In genomic region chr4:99594818-99595217, GRCh38 we compare ENCODE assay signal across 31 cellular contexts. TPM values are rescaled to one million over a fixed set of nuclear protein-coding genes. Genes with fewer than 3 reads are reported as not detected.
"Had no signal": no experiment of that assay in that cellular context is flagged by ENCODE, and none has a peak within 500 bp of the region (broad histone marks: within the 10 kb centered on the region; RNA-seq: fewer than 3 reads in every experiment).

No MANE protein-coding gene starts in this region.

- H3K4me1 Mint-ChIP-seq: immature natural killer cell; naive thymus-derived CD8-positive, alpha-beta T cell; nephron progenitor cell; stimulated activated effector memory CD8-positive, alpha-beta T cell treated with anti-CD3 and anti-CD28 coated beads, Interleukin-12 subunit alpha, Interleukin-12 subunit beta, amount 100 ng/mL, for 72 hours had no signal

- H3K4me3 Mint-ChIP-seq: dendritic cell treated with granulocyte-macrophage colony-stimulating factor and Interleukin-4, amounts not matched to agents 40 ng/mL and 50 ng/mL, for 4 days; immature natural killer cell; naive thymus-derived CD8-positive, alpha-beta T cell; nephron progenitor cell; stimulated activated effector memory CD8-positive, alpha-beta T cell treated with anti-CD3 and anti-CD28 coated beads, Interleukin-12 subunit alpha, Interleukin-12 subunit beta, amount 100 ng/mL, for 72 hours; type B pancreatic cell had no signal

- H3K27me3 Mint-ChIP-seq: dendritic cell treated with granulocyte-macrophage colony-stimulating factor and Interleukin-4, amounts not matched to agents 40 ng/mL and 50 ng/mL, for 4 days; type B pancreatic cell had no signal

- ATAC-seq: foreskin keratinocyte; gastroesophageal sphincter; heart left ventricle; left ventricle myocardium superior; lower lobe of right lung; naive thymus-derived CD8-positive, alpha-beta T cell; psoas muscle; right cardiac atrium; stimulated activated effector memory CD8-positive, alpha-beta T cell treated with anti-CD3 and anti-CD28 coated beads, Interleukin-12 subunit alpha, Interleukin-12 subunit beta, amount 100 ng/mL, for 72 hours had no signal

- DNase-seq: colonic mucosa; effector CD8-positive, alpha-beta T cell; foreskin keratinocyte; heart left ventricle; hypothalamus; immature natural killer cell; islet precursor cell; kidney glomerular epithelial cell; left ventricle myocardium superior; lower lobe of right lung; naive thymus-derived CD8-positive, alpha-beta T cell; nephron progenitor cell; nucleus accumbens; psoas muscle; right cardiac atrium; sigmoid colon; stimulated activated CD4-positive, alpha-beta T cell treated with anti-CD3 and anti-CD28 coated beads, Interleukin-2, amount 100 ng/mL, for 24 hours; stimulated activated CD4-positive, alpha-beta T cell treated with anti-CD3 and anti-CD28 coated beads, Interleukin-4, amount 100 ng/mL, for 24 hours; stimulated activated naive CD4-positive, alpha-beta T cell treated with Interleukin-2 at 50 U/mL for 16 hours; stomach; testis; tibial artery had no signal

- H3K36me3 Mint-ChIP-seq: immature natural killer cell; naive thymus-derived CD8-positive, alpha-beta T cell; stimulated activated effector memory CD8-positive, alpha-beta T cell treated with anti-CD3 and anti-CD28 coated beads, Interleukin-12 subunit alpha, Interleukin-12 subunit beta, amount 100 ng/mL, for 72 hours; type B pancreatic cell had no signal

- H3K9me3 Mint-ChIP-seq: dendritic cell treated with granulocyte-macrophage colony-stimulating factor and Interleukin-4, amounts not matched to agents 40 ng/mL and 50 ng/mL, for 4 days; immature natural killer cell; naive thymus-derived CD8-positive, alpha-beta T cell; nephron progenitor cell; stimulated activated effector memory CD8-positive, alpha-beta T cell treated with anti-CD3 and anti-CD28 coated beads, Interleukin-12 subunit alpha, Interleukin-12 subunit beta, amount 100 ng/mL, for 72 hours; type B pancreatic cell had no signal

- H3K27ac Mint-ChIP-seq: dendritic cell treated with granulocyte-macrophage colony-stimulating factor and Interleukin-4, amounts not matched to agents 40 ng/mL and 50 ng/mL, for 4 days; immature natural killer cell; naive thymus-derived CD8-positive, alpha-beta T cell; nephron progenitor cell; stimulated activated effector memory CD8-positive, alpha-beta T cell treated with anti-CD3 and anti-CD28 coated beads, Interleukin-12 subunit alpha, Interleukin-12 subunit beta, amount 100 ng/mL, for 72 hours; type B pancreatic cell had no signal

- H3K27ac ChIP-seq: colonic mucosa, esophagus muscularis mucosa, foreskin keratinocyte, gastroesophageal sphincter, heart left ventricle, lower lobe of right lung, psoas muscle, sigmoid colon, stomach, testis, tibial artery had no signal

RNA-seq across cellular contexts. Expression of gene MTTP, which starts 20.2 kb away (rescaled TPM):
- total RNA-seq: endothelial cell of umbilical vein, epithelial cell of proximal tubule, osteocyte, renal cortical epithelial cell had no signal
